Comparison of ENCODE assay signal across 38 cellular contexts in genomic region chr7:68408873-68409272, GRCh38.
"Had no signal": no experiment of that assay in that cellular context is flagged by ENCODE, and none has a peak within 500 bp of the region (broad histone marks: within the 10 kb centered on the region; RNA-seq: fewer than 3 reads in every experiment).

No MANE protein-coding gene starts in this region.

- H3K27me3 Mint-ChIP-seq: activated naive CD4-positive, alpha-beta T cell treated with anti-CD3 and anti-CD28 coated beads, Interleukin-2, amount 10 ng/mL, durations not matched to agents 7 days and 5 days; activated naive CD4-positive, alpha-beta T cell treated with anti-CD3 and anti-CD28 coated beads, Interleukin-2, amount 50 U/mL, for 24 hours; activated naive CD8-positive, alpha-beta T cell; activated naive CD8-positive, alpha-beta T cell treated with anti-CD3 and anti-CD28 coated beads for 36 hours; activated naive CD8-positive, alpha-beta T cell treated with anti-CD3 and anti-CD28 coated beads, Interleukin-2, amount 10 ng/mL, durations not matched to agents 7 days and 5 days; activated naive CD8-positive, alpha-beta T cell treated with anti-CD3 and anti-CD28 coated beads, Interleukin-2, amount 50 U/mL, for 24 hours; activated T-helper 17 cell treated with anti-CD3 and anti-CD28 coated beads, Interleukin-2, amount 50 U/mL, for 72 hours; central memory CD8-positive, alpha-beta T cell had no signal

- H3K4me1 Mint-ChIP-seq: activated naive CD4-positive, alpha-beta T cell treated with anti-CD3 and anti-CD28 coated beads, Interleukin-2, amount 10 ng/mL, durations not matched to agents 7 days and 5 days; activated naive CD4-positive, alpha-beta T cell treated with anti-CD3 and anti-CD28 coated beads, Interleukin-2, amount 50 U/mL, for 24 hours; activated naive CD8-positive, alpha-beta T cell treated with anti-CD3 and anti-CD28 coated beads for 36 hours; activated naive CD8-positive, alpha-beta T cell treated with anti-CD3 and anti-CD28 coated beads, Interleukin-2, amount 10 ng/mL, durations not matched to agents 7 days and 5 days; activated naive CD8-positive, alpha-beta T cell treated with anti-CD3 and anti-CD28 coated beads, Interleukin-2, amount 50 U/mL, for 24 hours; activated T-helper 17 cell treated with anti-CD3 and anti-CD28 coated beads, Interleukin-2, amount 50 U/mL, for 72 hours; central memory CD8-positive, alpha-beta T cell had no signal

- FAIRE-seq: astrocyte, bronchial epithelial cell had no signal

- H3K4me3 ChIP-seq: adrenal gland, ascending aorta, body of pancreas, breast epithelium, cardiac muscle cell had no signal

- H3K36me3 ChIP-seq: adrenal gland, ascending aorta, brain microvascular endothelial cell, breast epithelium, cardiac muscle cell had no signal

- H3K27ac Mint-ChIP-seq: activated naive CD4-positive, alpha-beta T cell treated with anti-CD3 and anti-CD28 coated beads for 36 hours; activated naive CD4-positive, alpha-beta T cell treated with anti-CD3 and anti-CD28 coated beads, Interleukin-2, amount 10 ng/mL, durations not matched to agents 7 days and 5 days; activated naive CD4-positive, alpha-beta T cell treated with anti-CD3 and anti-CD28 coated beads, Interleukin-2, amount 50 U/mL, for 24 hours; activated naive CD4-positive, alpha-beta T cell treated with anti-CD3 and anti-CD28 coated beads, Interleukin-2, amount 50 U/mL, for 72 hours; activated naive CD8-positive, alpha-beta T cell; activated naive CD8-positive, alpha-beta T cell treated with anti-CD3 and anti-CD28 coated beads for 36 hours; activated naive CD8-positive, alpha-beta T cell treated with anti-CD3 and anti-CD28 coated beads, Interleukin-2, amount 10 ng/mL, durations not matched to agents 7 days and 5 days; activated naive CD8-positive, alpha-beta T cell treated with anti-CD3 and anti-CD28 coated beads, Interleukin-2, amount 50 U/mL, for 24 hours; activated T-cell treated with anti-CD3 and anti-CD28 coated beads, Interleukin-2, amount 50 U/mL, for 72 hours; activated T-helper 1 cell treated with anti-CD3 and anti-CD28 coated beads, Interleukin-12 subunit alpha, Interleukin-12 subunit beta, Interleukin-2, Interleukin-4 antibody, amounts not matched to agents 30 ng/mL and 10 ng/mL and 1 ng/mL, durations not matched to agents 14 hours and 24 hours and 36 hours; activated T-helper 17 cell treated with anti-CD3 and anti-CD28 coated beads, Interleukin-2, amount 50 U/mL, for 72 hours; activated T-helper 2 cell treated with anti-CD3 and anti-CD28 coated beads, Interferon-gamma antibody, Interleukin-2, Interleukin-4, amounts not matched to agents 10 μg/mL and 5 μg/mL and 100 μg/mL, durations not matched to agents 14 hours and 24 hours and 36 hours; brain had no signal

- DNase-seq: activated effector memory CD4-positive, alpha-beta T cell treated with anti-CD3 and anti-CD28 coated beads, Interleukin-2, amount 50 U/mL, for 16 hours; activated effector memory CD4-positive, alpha-beta T cell treated with Interleukin-2 at 50 U/mL for 16 hours; activated gamma-delta T cell; activated gamma-delta T cell treated with Interleukin-2 at 50 U/mL for 16 hours; activated naive CD4-positive, alpha-beta T cell; activated naive CD4-positive, alpha-beta T cell treated with anti-CD3 and anti-CD28 coated beads for 36 hours; activated naive CD4-positive, alpha-beta T cell treated with anti-CD3 and anti-CD28 coated beads, Interleukin-2, amount 10 ng/mL, durations not matched to agents 7 days and 5 days; activated naive CD4-positive, alpha-beta T cell treated with anti-CD3 and anti-CD28 coated beads, Interleukin-2, amount 50 U/mL, for 16 hours; activated naive CD4-positive, alpha-beta T cell treated with Interleukin-2 at 50 U/mL for 16 hours; activated naive CD8-positive, alpha-beta T cell treated with anti-CD3 and anti-CD28 coated beads for 36 hours; activated naive CD8-positive, alpha-beta T cell treated with anti-CD3 and anti-CD28 coated beads, Interleukin-2, amount 10 ng/mL, durations not matched to agents 7 days and 5 days; activated naive CD8-positive, alpha-beta T cell treated with anti-CD3 and anti-CD28 coated beads, Interleukin-2, amount 50 U/mL, for 24 hours; activated T-cell treated with anti-CD3 and anti-CD28 coated beads, Interleukin-2, amount 50 U/mL, for 4 hours; activated T-cell treated with anti-CD3 and anti-CD28 coated beads, Interleukin-2, amount 50 U/mL, for 48 hours; activated T-cell treated with anti-CD3 and anti-CD28 coated beads, Interleukin-2, amount 50 U/mL, for 72 hours; adrenal gland; amniotic stem cell; amygdala; anterior cingulate cortex; aorta; body of pancreas; brain microvascular endothelial cell; caudate nucleus; central memory CD4-positive, alpha-beta T cell; cerebellar nuclear complex had no signal

- H3K27ac ChIP-seq: adrenal gland, ascending aorta, body of pancreas, brain microvascular endothelial cell, breast epithelium, cardiac muscle cell had no signal

- H3K4me1 ChIP-seq: adrenal gland, ascending aorta, body of pancreas, breast epithelium had no signal

- H3K36me3 Mint-ChIP-seq: activated naive CD4-positive, alpha-beta T cell treated with anti-CD3 and anti-CD28 coated beads, Interleukin-2, amount 10 ng/mL, durations not matched to agents 7 days and 5 days; activated naive CD4-positive, alpha-beta T cell treated with anti-CD3 and anti-CD28 coated beads, Interleukin-2, amount 50 U/mL, for 24 hours; activated naive CD4-positive, alpha-beta T cell treated with anti-CD3 and anti-CD28 coated beads, Interleukin-2, amount 50 U/mL, for 72 hours; activated naive CD8-positive, alpha-beta T cell; activated naive CD8-positive, alpha-beta T cell treated with anti-CD3 and anti-CD28 coated beads for 36 hours; activated naive CD8-positive, alpha-beta T cell treated with anti-CD3 and anti-CD28 coated beads, Interleukin-2, amount 10 ng/mL, durations not matched to agents 7 days and 5 days; brain had no signal

- H3K4me3 Mint-ChIP-seq: activated naive CD4-positive, alpha-beta T cell treated with anti-CD3 and anti-CD28 coated beads for 36 hours; activated naive CD4-positive, alpha-beta T cell treated with anti-CD3 and anti-CD28 coated beads, Interleukin-2, amount 10 ng/mL, durations not matched to agents 7 days and 5 days; activated naive CD4-positive, alpha-beta T cell treated with anti-CD3 and anti-CD28 coated beads, Interleukin-2, amount 50 U/mL, for 24 hours; activated naive CD8-positive, alpha-beta T cell; activated naive CD8-positive, alpha-beta T cell treated with anti-CD3 and anti-CD28 coated beads for 36 hours; activated naive CD8-positive, alpha-beta T cell treated with anti-CD3 and anti-CD28 coated beads, Interleukin-2, amount 10 ng/mL, durations not matched to agents 7 days and 5 days; activated naive CD8-positive, alpha-beta T cell treated with anti-CD3 and anti-CD28 coated beads, Interleukin-2, amount 50 U/mL, for 24 hours; activated T-cell treated with anti-CD3 and anti-CD28 coated beads, Interleukin-2, amount 50 U/mL, for 72 hours; activated T-helper 1 cell treated with anti-CD3 and anti-CD28 coated beads, Interleukin-12 subunit alpha, Interleukin-12 subunit beta, Interleukin-2, Interleukin-4 antibody, amounts not matched to agents 30 ng/mL and 10 ng/mL and 1 ng/mL, durations not matched to agents 14 hours and 24 hours and 36 hours; activated T-helper 17 cell treated with anti-CD3 and anti-CD28 coated beads, Interleukin-2, amount 50 U/mL, for 72 hours; brain; central memory CD8-positive, alpha-beta T cell had no signal

- H3K9me3 ChIP-seq: adrenal gland, ascending aorta, body of pancreas, breast epithelium had no signal

- H3K27me3 ChIP-seq: ascending aorta, body of pancreas, brain microvascular endothelial cell, breast epithelium, cardiac muscle cell had no signal

- ATAC-seq: activated naive CD8-positive, alpha-beta T cell treated with anti-CD3 and anti-CD28 coated beads, Interleukin-2, amount 50 U/mL, for 24 hours; activated T-cell treated with anti-CD3 and anti-CD28 coated beads, Interleukin-2, amount 50 U/mL, for 4 hours; activated T-cell treated with anti-CD3 and anti-CD28 coated beads, Interleukin-2, amount 50 U/mL, for 72 hours; activated T-helper 17 cell treated with anti-CD3 and anti-CD28 coated beads, Interleukin-2, amount 50 U/mL, for 72 hours; body of pancreas had no signal
